ENCODE assay signal across 8 cellular contexts in the genomic region with DNA sequence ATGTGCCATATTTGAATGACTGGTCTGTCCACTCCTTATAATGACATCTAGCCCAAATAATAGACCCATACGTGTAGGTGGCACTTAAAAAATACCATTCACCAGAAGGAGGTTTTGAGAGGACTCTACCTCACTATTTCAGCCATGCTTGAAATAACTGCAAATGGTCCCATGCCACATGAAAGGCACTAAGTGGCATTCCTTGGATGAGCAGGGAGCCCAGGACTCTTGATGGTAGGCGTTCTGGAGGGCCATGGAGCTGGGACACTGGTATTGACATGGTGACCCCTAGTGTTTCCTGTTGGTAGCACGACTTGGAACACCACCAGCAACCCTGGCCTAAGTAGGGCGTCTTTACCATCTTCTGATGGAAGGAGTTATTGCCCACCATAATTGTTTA.
DNase-seq lines count a peak whose midpoint lies in the region; ATAC-seq and TF ChIP-seq lines count a peak whose summit lies in the region.

No MANE protein-coding gene starts in this region.

- DNase-seq in DMS53 (lab: John Stamatoyannopoulos, UW) (peak; percentile 84), HT1080 (ENCODE audit: low read depth) (peak; percentile 68), RPMI8226 (peak; percentile 20), ecto neural progenitor cell (ENCODE audit: low spot score) (peak; percentile 75), lower lobe of right lung (peak; percentile 73), uterus (peak; percentile 55 to 63)

- intact Hi-C loops in lower lobe of right lung (cut with DNase I) (loop anchor here (5.0 kb wide), 1 partner anchor 364 kb away; no protein-coding TSS in a partner anchor), uterus (cut with DNase I; ENCODE audit: low total_unique reads) (no loop called here)

- H3K9me3 ChIP-seq in lower lobe of right lung (no peaks in the 10 kb centered on the region), uterus (no peaks in the 10 kb centered on the region)

- no peak for TF ChIP-seq POLR2A in uterus (IDR thresholded peaks at IDR 0.05)

- H3K27ac ChIP-seq in lower lobe of right lung (no peak overlapping the region), uterus (no peak overlapping the region)

- TF ChIP-seq CTCF in lower lobe of right lung (IDR thresholded peaks at IDR 0.05) = peak; percentile 74
- peak; percentile 35 to 60 (median 54) for TF ChIP-seq CTCF in uterus (IDR thresholded peaks at IDR 0.05)

- peak; percentile 61 for ATAC-seq in GM19452 (IDR thresholded peaks at IDR 0.05; ENCODE audit: unreplicated experiment)
- ATAC-seq in lower lobe of right lung = peak; percentile 95 to 97
- no peak for ATAC-seq in GM18858 (IDR thresholded peaks at IDR 0.05; ENCODE audit: unreplicated experiment)

- H3K4me1 ChIP-seq in lower lobe of right lung (no peaks in the 10 kb centered on the region), uterus (no peaks in the 10 kb centered on the region)

- no peaks in the 10 kb centered on the region for H3K27me3 ChIP-seq in lower lobe of right lung (ENCODE audit: low read depth)
- H3K27me3 ChIP-seq in uterus = no peaks in the 10 kb centered on the region

- H3K4me3 ChIP-seq in lower lobe of right lung = no peak overlapping the region
- H3K4me3 ChIP-seq in uterus = no peak overlapping the region

- H3K36me3 ChIP-seq in lower lobe of right lung = no peaks in the 10 kb centered on the region
- no peaks in the 10 kb centered on the region for H3K36me3 ChIP-seq in uterus

Comparison
In these comparisons a context has a peak if more than half of its experiments do, and no peak if none do; other contexts are left out.
1. DNase-seq: peak in every context shown above with its lines; median percentile 84 in DMS53; 75 in ecto neural progenitor cell; 73 in lower lobe of right lung; 68 in HT1080; 59 in uterus; 20 in RPMI8226.